Comparison of ENCODE assay signal across 10 cellular contexts in genomic region chr15:73400222-73400621, GRCh38. TPM values are rescaled to one million over a fixed set of nuclear protein-coding genes. Genes with fewer than 3 reads are reported as not detected.
A peak's percentile ranks its signal among the peaks of the same experiment; 100 is the strongest.
DNase-seq lines count a peak whose midpoint lies in the region; TF ChIP-seq lines count a peak whose summit lies in the region.
"Not testable (repeated sequence)": the region's sequence is repeated elsewhere in the genome, so short reads cannot be mapped to it uniquely, and the experiment has no call there.
"Had no signal": no experiment of that assay in that cellular context is flagged by ENCODE, and none has a peak within 500 bp of the region (broad histone marks: within the 10 kb centered on the region; RNA-seq: fewer than 3 reads in every experiment).

No MANE protein-coding gene starts in this region.

- not testable (repeated sequence) for H3K9ac ChIP-seq in GM23248, KMS-11

- not testable (repeated sequence) for H3K9me3 ChIP-seq in GM23248 (ENCODE audit: low read depth)

- H3K27me3 ChIP-seq in GM23248 (replicated peaks; ENCODE audit: insufficient read depth) (peaks cover 10% of the 10 kb centered on the region), KMS-11 (ENCODE audit: insufficient read depth, low read depth) (peaks cover 14% of the 10 kb centered on the region; the same call in 1 of the 2 replicates)

- WGBS in GM23248 (ENCODE audit: low coverage in 1 of 2, low lambda C conversion rate in 2 of 2, missing lambda C conversion rate in 2 of 2), 2 experiments: 32 to 38% methylated on average over 6 of the region's 6 CpGs

- not testable (repeated sequence) for H3K4me1 ChIP-seq in GM23248 (ENCODE audit: insufficient read depth)
- H3K4me1 ChIP-seq in KMS-11 (ENCODE audit: low read depth, poor library complexity, severe bottlenecking): peaks cover 19% of the 10 kb centered on the region

- not testable (repeated sequence) for H3K4me2 ChIP-seq in GM23248 (ENCODE audit: unreplicated experiment)
- 0 out of 2 replicates have a peak overlapping the region, but pooled peaks have one; percentile 16 for H3K4me2 ChIP-seq in KMS-11

- peak; percentile 24 for DNase-seq in GM23248
- DNase-seq in NCI-H226: peak; percentile 72
- DNase-seq in OCI-M1 (lab: John Stamatoyannopoulos, UW): peak; percentile 17
- peak; percentile 15 for DNase-seq in activated CD8-positive, alpha-beta memory T cell treated with anti-CD3 and anti-CD28 coated beads, Interleukin-2, amount 50 U/mL, for 48 hours
- DNase-seq in fibroblast of mammary gland (ENCODE audit: low read depth): peak; percentile 25
- peak; percentile 6 for DNase-seq in mesenteric fat pad (ENCODE audit: low spot score)

- in situ Hi-C loops in GM23248 (cut with MboI): not testable (repeated sequence)

- H3K9me2 ChIP-seq in GM23248 (ENCODE audit: insufficient read depth): not testable (repeated sequence)

- H4K20me1 ChIP-seq in GM23248 (ENCODE audit: insufficient read depth); KMS-11 (ENCODE audit: insufficient read depth): not testable (repeated sequence)

- not testable (repeated sequence) for TF ChIP-seq CTCF in KMS-11 (conservative IDR thresholded peaks at IDR 0.05; ENCODE audit: low read depth, low read length); fibroblast of mammary gland (conservative IDR thresholded peaks at IDR 0.05; ENCODE audit: control insufficient read depth, insufficient read depth, low read depth, low read length)

- not testable (repeated sequence) for H2AFZ ChIP-seq in GM23248; KMS-11 (ENCODE audit: low read depth)

- not testable (repeated sequence) for H3F3A ChIP-seq in GM23248 (ENCODE audit: insufficient read depth)

- H3K4me3 ChIP-seq in GM23248; KMS-11 (IDR thresholded peaks at IDR 0.05; ENCODE audit: insufficient read depth, low read depth, low read length); fibroblast of mammary gland (ENCODE audit: control insufficient read depth, low read depth, low read length): not testable (repeated sequence)

- not testable (repeated sequence) for H3K27ac ChIP-seq in GM23248, KMS-11

- H3K79me2 ChIP-seq in GM23248 (ENCODE audit: insufficient read depth); KMS-11 (ENCODE audit: insufficient read depth, low read depth): not testable (repeated sequence)

- H3K36me3 ChIP-seq in GM23248 (ENCODE audit: low read depth); KMS-11 (ENCODE audit: insufficient read depth): not testable (repeated sequence)

RNA-seq across cellular contexts. Expression of gene HCN4, which starts 31.5 kb away (rescaled TPM):
- total RNA-seq in GM23248 (2014; rRNA removed; shearing (Covaris generic)): not detected in 2 replicates
- 0.03 TPM in 1 of 2 replicates, not detected in the other for polyA plus RNA-seq in GM23248 (2016; fragmentation: Nextera tagmentation; extraction: Ambion mirVana)
- not detected for total RNA-seq in mesenteric fat pad
- total RNA-seq: CD8-positive, alpha-beta T cell had no signal

RNA-seq across cellular contexts. Expression of gene REC114, which starts 42.7 kb away (rescaled TPM):
- total RNA-seq in GM23248 (2014; rRNA removed; shearing (Covaris generic)): not detected in 2 replicates
- polyA plus RNA-seq in GM23248 (2016; fragmentation: Nextera tagmentation; extraction: Ambion mirVana): not detected in 2 replicates
- not detected for total RNA-seq in mesenteric fat pad
- total RNA-seq: Calu3; CD8-positive, alpha-beta T cell had no signal
- polyA plus RNA-seq: A549 had no signal

Comparison
In these comparisons a context has a peak if more than half of its experiments do, and no peak if none do; other contexts are left out.
1. DNase-seq: peak in every context shown above with its lines; median percentile 72 in NCI-H226; 25 in fibroblast of mammary gland; 24 in GM23248; 17 in OCI-M1; 15 in activated CD8-positive, alpha-beta memory T cell treated with anti-CD3 and anti-CD28 coated beads, Interleukin-2, amount 50 U/mL, for 48 hours; 6 in mesenteric fat pad.